Comparison of ENCODE assay signal across 8 cellular contexts in genomic region chr11:93784935-93785360, GRCh38. TPM values are rescaled to one million over a fixed set of nuclear protein-coding genes. Genes with fewer than 3 reads are reported as not detected.
DNase-seq lines count a peak whose midpoint lies in the region; ATAC-seq, FAIRE-seq and TF ChIP-seq lines count a peak whose summit lies in the region.

No MANE protein-coding gene starts in this region.

- peaks cover 44% of the 10 kb centered on the region for H3K4me1 ChIP-seq in CD4-positive, CD25-positive, alpha-beta regulatory T cell (ENCODE audit: control insufficient read depth, insufficient read depth, low read length, poor library complexity, severe bottlenecking)

- no peaks in the 10 kb centered on the region for H3K9me3 ChIP-seq in CD4-positive, CD25-positive, alpha-beta regulatory T cell (ENCODE audit: control insufficient read depth in 2 of 2, low read length in 2 of 2)

- no peak for TF ChIP-seq CTCF in glutamatergic neuron (IDR thresholded peaks at IDR 0.05; ENCODE audit: partially characterized antibody, unreplicated experiment)

- H3K9me3 Mint-ChIP-seq in CD4-positive, CD25-positive, alpha-beta regulatory T cell, result no peaks in the 10 kb centered on the region
- H3K9me3 Mint-ChIP-seq in T-helper 2 cell treated with Interferon-gamma antibody and Interleukin-4, amounts not matched to agents 5 μg/mL and 100 μg/mL, for 36 hours, result no peaks in the 10 kb centered on the region
- H3K9me3 Mint-ChIP-seq in glutamatergic neuron (ENCODE audit: unreplicated experiment), result peaks cover 9% of the 10 kb centered on the region

- H3K27me3 Mint-ChIP-seq in CD4-positive, CD25-positive, alpha-beta regulatory T cell, result no peaks in the 10 kb centered on the region
- H3K27me3 Mint-ChIP-seq in T-helper 2 cell treated with Interferon-gamma antibody and Interleukin-4, amounts not matched to agents 5 μg/mL and 100 μg/mL, for 36 hours (ENCODE audit: low read depth), result no peaks in the 10 kb centered on the region
- peaks cover 4% of the 10 kb centered on the region for H3K27me3 Mint-ChIP-seq in glutamatergic neuron (ENCODE audit: unreplicated experiment)

- peak overlapping the region; percentile 95 to 99 (median 98) for H3K27ac Mint-ChIP-seq in CD4-positive, CD25-positive, alpha-beta regulatory T cell
- H3K27ac Mint-ChIP-seq in T-helper 2 cell treated with Interferon-gamma antibody and Interleukin-4, amounts not matched to agents 5 μg/mL and 100 μg/mL, for 36 hours, result peak overlapping the region; percentile 94
- peak overlapping the region; percentile 97 for H3K27ac Mint-ChIP-seq in glutamatergic neuron (ENCODE audit: unreplicated experiment)

- ATAC-seq in CD4-positive, CD25-positive, alpha-beta regulatory T cell (ENCODE audit: low read depth in 2 of 2), result peak in 1 of 2 donors; percentile 1
- ATAC-seq in GM19043 (IDR thresholded peaks at IDR 0.05; ENCODE audit: low read depth, unreplicated experiment) (peak; percentile 19), HG03139 (IDR thresholded peaks at IDR 0.05; ENCODE audit: unreplicated experiment) (peak; percentile 28)

- H3K27me3 ChIP-seq in CD4-positive, CD25-positive, alpha-beta regulatory T cell (ENCODE audit: control insufficient read depth, insufficient read depth, low read length), result no peaks in the 10 kb centered on the region

- H3K36me3 Mint-ChIP-seq in CD4-positive, CD25-positive, alpha-beta regulatory T cell, result peaks cover 14% of the 10 kb centered on the region
- H3K36me3 Mint-ChIP-seq in T-helper 2 cell treated with Interferon-gamma antibody and Interleukin-4, amounts not matched to agents 5 μg/mL and 100 μg/mL, for 36 hours (ENCODE audit: low read depth), result peaks cover 41% of the 10 kb centered on the region
- H3K36me3 Mint-ChIP-seq in glutamatergic neuron (ENCODE audit: unreplicated experiment), result no peaks in the 10 kb centered on the region

- H3K36me3 ChIP-seq in CD4-positive, CD25-positive, alpha-beta regulatory T cell (ENCODE audit: control insufficient read depth, insufficient read depth, low read length), result peaks cover 20% of the 10 kb centered on the region

- peak overlapping the region; percentile 92 to 100 (median 98) for H3K4me3 Mint-ChIP-seq in CD4-positive, CD25-positive, alpha-beta regulatory T cell
- H3K4me3 Mint-ChIP-seq in T-helper 2 cell treated with Interferon-gamma antibody and Interleukin-4, amounts not matched to agents 5 μg/mL and 100 μg/mL, for 36 hours, result peak overlapping the region; percentile 94
- H3K4me3 Mint-ChIP-seq in glutamatergic neuron (ENCODE audit: unreplicated experiment), result peak overlapping the region; percentile 99

- peak overlapping the region; percentile 91 for H3K27ac ChIP-seq in CD4-positive, CD25-positive, alpha-beta regulatory T cell (ENCODE audit: insufficient read depth, low read length, poor library complexity, severe bottlenecking)

- FAIRE-seq in RCC 7860 (lab: Jason Lieb, UNC), result no peak

- no peak for DNase-seq in CD4-positive, CD25-positive, alpha-beta regulatory T cell
- no peak for DNase-seq in T-helper 2 cell treated with Interferon-gamma antibody and Interleukin-4, amounts not matched to agents 5 μg/mL and 100 μg/mL, for 36 hours (ENCODE audit: low spot score)
- DNase-seq in glutamatergic neuron (no peak), renal cortical epithelial cell (ENCODE audit: low read depth) (peak; percentile 6), RCC 7860 (ENCODE audit: low spot score) (no peak), activated gamma-delta T cell treated with Interleukin-2 at 50 U/mL for 16 hours (no peak)

- H3K4me1 Mint-ChIP-seq in CD4-positive, CD25-positive, alpha-beta regulatory T cell, result peaks cover 21 to 60% (median 43%) of the 10 kb centered on the region in 4 donors
- peaks cover 29% of the 10 kb centered on the region for H3K4me1 Mint-ChIP-seq in T-helper 2 cell treated with Interferon-gamma antibody and Interleukin-4, amounts not matched to agents 5 μg/mL and 100 μg/mL, for 36 hours (ENCODE audit: low read depth)
- H3K4me1 Mint-ChIP-seq in glutamatergic neuron (ENCODE audit: low read depth, unreplicated experiment), result peaks cover 7% of the 10 kb centered on the region

- peak overlapping the region; percentile 98 for H3K4me3 ChIP-seq in CD4-positive, CD25-positive, alpha-beta regulatory T cell (ENCODE audit: low read depth, low read length)

RNA-seq across cellular contexts. Expression of gene MED17, which starts 0.9 kb away (rescaled TPM):
- 63.8 TPM for total RNA-seq in CD4-positive, CD25-positive, alpha-beta regulatory T cell
- polyA plus RNA-seq in CD4-positive, CD25-positive, alpha-beta regulatory T cell, result 10 to 100 TPM; 17.7 to 35.8 (median 22.4) TPM
- total RNA-seq in glutamatergic neuron (ENCODE audit: unreplicated experiment) (73.0 TPM), renal cortical epithelial cell (24.8 and 45.9 TPM in 2 replicates)

RNA-seq across cellular contexts. Expression of gene C11orf54, which starts 43.5 kb away (rescaled TPM):
- total RNA-seq in CD4-positive, CD25-positive, alpha-beta regulatory T cell, result 15.3 TPM
- polyA plus RNA-seq in CD4-positive, CD25-positive, alpha-beta regulatory T cell, result 10 to 100 TPM; 19.5 to 23.2 (median 21.8) TPM
- total RNA-seq in glutamatergic neuron (ENCODE audit: unreplicated experiment) (19.5 TPM), renal cortical epithelial cell (21.5 and 61.6 TPM in 2 replicates)

RNA-seq across cellular contexts. Expression of gene TAF1D, which starts 43.7 kb away (rescaled TPM):
- 162 TPM for total RNA-seq in CD4-positive, CD25-positive, alpha-beta regulatory T cell
- 10 to 100 TPM; 18.2 to 22.7 (median 19.4) TPM for polyA plus RNA-seq in CD4-positive, CD25-positive, alpha-beta regulatory T cell
- total RNA-seq in glutamatergic neuron (ENCODE audit: unreplicated experiment) (71.9 TPM), renal cortical epithelial cell (157 and 360 TPM in 2 replicates)
